8 cellular contexts compared by ENCODE assay signal in genomic region chr3:49786357-49787181, GRCh38. TPM values are rescaled to one million over a fixed set of nuclear protein-coding genes. Genes with fewer than 3 reads are reported as not detected.
DNase-seq lines count a peak whose midpoint lies in the region; ATAC-seq and TF ChIP-seq lines count a peak whose summit lies in the region.

TSS of gene IP6K1 (minus strand) at chr3:49786542. CDS start at chr3:49748040, 38,502 bp downstream.

- 2% methylated on average over 15 of the region's 55 CpGs for WGBS in mammary epithelial cell (ENCODE audit: low coverage, missing lambda C conversion rate)

- CTCF ChIA-PET in AG04449 (lab: Yijun Ruan, JAX) (interaction anchor here (1.2 to 4.0 kb wide), 5 partner anchors 16 to 83 kb away, joined by 3 to 48 read pairs (median 10); partner anchors contain the start of genes CDHR4 and INKA1), mammary epithelial cell (lab: Charles Lee; ENCODE audit: low non-redundant PET) (interaction anchor here (0.7 kb wide), 1 partner anchor 139 kb away, joined by 4 read pairs; no protein-coding TSS in a partner anchor)

- in situ Hi-C loops in mammary epithelial cell (cut with MboI; ENCODE audit: low sequenced_read_pairs in 2 of 2) = no loop called here

- H3K9ac ChIP-seq in mammary epithelial cell (ENCODE audit: insufficient read depth, low read length) (peak within 1 kb of the TSS; percentile 78), iPS-20b (ENCODE audit: low read depth, low read length) (peak within 1 kb of the TSS; percentile 84; the same call in 1 of the 2 replicates)

- peaks cover 42% of the 10 kb centered on the region for H3K79me2 ChIP-seq in mammary epithelial cell (ENCODE audit: insufficient read depth, low read length)

- intact Hi-C loops in mammary epithelial cell (cut with micrococcal nuclease) = no loop called here

- peak within 1 kb of the TSS; percentile 88 for H3K4me2 ChIP-seq in mammary epithelial cell (ENCODE audit: insufficient read depth, low read depth, low read length)

- peak; percentile 98 for ATAC-seq in GM18873 (IDR thresholded peaks at IDR 0.05; ENCODE audit: low FRiP score, unreplicated experiment)
- ATAC-seq in HG03139 (IDR thresholded peaks at IDR 0.05; ENCODE audit: unreplicated experiment) = peak; percentile 99

- BruUV-seq in mammary epithelial cell (replicated peaks; lab: Mats Ljungman, UMichigan) = no TSS peak

- H3K9me3 ChIP-seq in WERI-Rb-1 (ENCODE audit: severe bottlenecking) = no peaks in the 10 kb centered on the region
- H3K9me3 ChIP-seq in mammary epithelial cell (replicated peaks; ENCODE audit: insufficient read depth, low read length) = no peaks in the 10 kb centered on the region
- H3K9me3 ChIP-seq in iPS-20b (ENCODE audit: insufficient read depth, low read depth, low read length) = no peaks in the 10 kb centered on the region

- no peaks in the 10 kb centered on the region for H4K20me1 ChIP-seq in mammary epithelial cell (ENCODE audit: insufficient read depth, low read length)

- H2AFZ ChIP-seq in mammary epithelial cell (ENCODE audit: low read depth, low read length) = peak within 1 kb of the TSS; percentile 93

- H3K36me3 ChIP-seq in WERI-Rb-1 = peaks cover 27% of the 10 kb centered on the region
- peaks cover under 1% of the 10 kb centered on the region for H3K36me3 ChIP-seq in mammary epithelial cell (ENCODE audit: insufficient read depth, low read length)
- H3K36me3 ChIP-seq in iPS-20b (ENCODE audit: insufficient read depth, low read depth, low read length) = peaks cover 11% of the 10 kb centered on the region

- peaks cover 15% of the 10 kb centered on the region for H3K4me1 ChIP-seq in mammary epithelial cell (ENCODE audit: insufficient read depth, low read length)
- H3K4me1 ChIP-seq in iPS-20b (ENCODE audit: insufficient read depth, low read length) = peaks cover 3% of the 10 kb centered on the region

- peak within 1 kb of the TSS; percentile 86 for H3K27ac ChIP-seq in WERI-Rb-1
- peak within 1 kb of the TSS; percentile 70 for H3K27ac ChIP-seq in mammary epithelial cell (ENCODE audit: insufficient read depth, low read depth, low read length)
- peak within 1 kb of the TSS; percentile 4 for H3K27ac ChIP-seq in iPS-20b (ENCODE audit: low read length)
- H3K27ac ChIP-seq in skin epidermis = peak within 1 kb of the TSS; percentile 68 to 99 (median 94)

- POLR2A ChIA-PET in AG04449 (lab: Yijun Ruan, JAX) = interaction anchor here (0.7 to 1.8 kb wide), 4 partner anchors 13 to 19 kb away, joined by 4 to 8 read pairs (median 4); partner anchors contain the start of genes CDHR4 and INKA1

- dilution Hi-C loops in mammary epithelial cell (cut with HindIII; ENCODE audit: low sequenced_read_pairs) = no loop called here

- DNase-seq in AG04449 (ENCODE audit: low read depth, low spot score) (peak; percentile 98), NCI-H2227 (lab: John Stamatoyannopoulos, UW; ENCODE audit: unreplicated experiment) (peak; percentile 98), WERI-Rb-1 (peak; percentile 100), mammary epithelial cell (peak; percentile 100)

- TF ChIP-seq CTCF in AG04449 (IDR thresholded peaks at IDR 0.05; ENCODE audit: insufficient read depth, low read length, missing control alignments) = no peak
- no peak for TF ChIP-seq CTCF in WERI-Rb-1 (IDR thresholded peaks at IDR 0.05; ENCODE audit: low read depth, low read length)
- TF ChIP-seq CTCF in mammary epithelial cell (conservative IDR thresholded peaks at IDR 0.05 in 1 of 2, IDR thresholded peaks at IDR 0.05 in 1 of 2; ENCODE audit: extremely low read depth in 1 of 2, insufficient read depth in 1 of 2, low read depth in 1 of 2, low read length in 2 of 2) = no peak

- H3K4me3 ChIP-seq in AG04449 (ENCODE audit: low read depth, low read length) (peak within 1 kb of the TSS; percentile 76), WERI-Rb-1 (ENCODE audit: low read depth, low read length) (peak within 1 kb of the TSS; percentile 95), mammary epithelial cell (replicated peaks in 1 of 3; ENCODE audit: insufficient read depth in 1 of 3, low read depth in 2 of 3, low read length in 3 of 3) (peak within 1 kb of the TSS; percentile 66 to 84 (median 73)), iPS-20b (ENCODE audit: low read length) (peak within 1 kb of the TSS; percentile 86), skin epidermis (peak within 1 kb of the TSS; percentile 57 to 99 (median 85))

- no peaks in the 10 kb centered on the region for H3K27me3 ChIP-seq in WERI-Rb-1 (ENCODE audit: insufficient read depth, low read depth, severe bottlenecking)
- H3K27me3 ChIP-seq in mammary epithelial cell (ENCODE audit: insufficient read depth, low read length) = no peaks in the 10 kb centered on the region
- no peaks in the 10 kb centered on the region for H3K27me3 ChIP-seq in iPS-20b (ENCODE audit: insufficient read depth, low read length)

RNA-seq across cellular contexts. Expression of gene IP6K1, which starts in this region (rescaled TPM):
- total RNA-seq in mammary epithelial cell = 10 to 100 TPM; 35.2 to 36.1 TPM
- polyA plus RNA-seq in mammary epithelial cell = 30.2 TPM
- 173 TPM for polyA minus RNA-seq in mammary epithelial cell

Comparison
In these comparisons a context has a peak if more than half of its experiments do, and no peak if none do; other contexts are left out.
1. Peak in every context shown above with its lines: DNase-seq, ATAC-seq, H3K4me3 ChIP-seq and H3K27ac ChIP-seq.
2. H3K27ac ChIP-seq: peak in every context shown above with its lines; median percentile 94 in skin epidermis; 86 in WERI-Rb-1; 70 in mammary epithelial cell; 4 in iPS-20b.